12 cellular contexts compared by ENCODE assay signal in genomic region chr5:14281746-14282181, GRCh38.
DNase-seq lines count a peak whose midpoint lies in the region; ATAC-seq, FAIRE-seq and TF ChIP-seq lines count a peak whose summit lies in the region.
"Had no signal": no experiment of that assay in that cellular context is flagged by ENCODE, and none has a peak within 500 bp of the region (broad histone marks: within the 10 kb centered on the region; RNA-seq: fewer than 3 reads in every experiment).

No MANE protein-coding gene starts in this region.

- H3K4me1 Mint-ChIP-seq in activated T-cell treated with anti-CD3 and anti-CD28 coated beads, Interleukin-2, amount 50 U/mL, for 72 hours (ENCODE audit: low read depth): no peaks in the 10 kb centered on the region

- peaks cover 25% of the 10 kb centered on the region for H3K27me3 Mint-ChIP-seq in activated T-cell treated with anti-CD3 and anti-CD28 coated beads, Interleukin-2, amount 50 U/mL, for 72 hours (ENCODE audit: low read depth)

- no peak overlapping the region for H3K4me3 ChIP-seq in HEK293 (ENCODE audit: low read depth, low read length)

- CTCF ChIA-PET in HEK293 (lab: Yijun Ruan, JAX): interaction anchor here (4.4 kb wide), 1 partner anchor 12 kb away, joined by 28 read pairs; no protein-coding TSS in a partner anchor

- H3K4me3 Mint-ChIP-seq in activated T-cell treated with anti-CD3 and anti-CD28 coated beads, Interleukin-2, amount 50 U/mL, for 72 hours: no peak overlapping the region
- H3K4me3 Mint-ChIP-seq: endodermal cell had no signal

- peak; percentile 93 to 98 for ATAC-seq in activated T-cell treated with anti-CD3 and anti-CD28 coated beads, Interleukin-2, amount 50 U/mL, for 72 hours (replicated peaks in 1 of 2)
- ATAC-seq in HG03558 (IDR thresholded peaks at IDR 0.05; ENCODE audit: extremely low read depth, unreplicated experiment) (peak; percentile 55), GM18873 (IDR thresholded peaks at IDR 0.05; ENCODE audit: low FRiP score, unreplicated experiment) (no peak)

- no peak for TF ChIP-seq CTCF in HEK293 (tag by site-specific recombination; IDR thresholded peaks at IDR 0.05)

- H3K9me3 Mint-ChIP-seq in activated T-cell treated with anti-CD3 and anti-CD28 coated beads, Interleukin-2, amount 50 U/mL, for 72 hours: no peaks in the 10 kb centered on the region
- H3K9me3 Mint-ChIP-seq: endodermal cell had no signal

- no peak for FAIRE-seq in H54 (lab: Jason Lieb, UNC)
- FAIRE-seq: G401.6, HTR-8/SVneo had no signal

- H3K9me3 ChIP-seq in HEK293 (ENCODE audit: control insufficient read depth, insufficient read depth, low read depth, low read length): no peaks in the 10 kb centered on the region

- TF ChIP-seq POLR2A in H54 (IDR thresholded peaks at IDR 0.05; ENCODE audit: low read depth, low read length): no peak

- no peaks in the 10 kb centered on the region for H3K36me3 Mint-ChIP-seq in activated T-cell treated with anti-CD3 and anti-CD28 coated beads, Interleukin-2, amount 50 U/mL, for 72 hours (ENCODE audit: insufficient read depth in 2 of 2)

- H3K27ac Mint-ChIP-seq in activated T-cell treated with anti-CD3 and anti-CD28 coated beads, Interleukin-2, amount 50 U/mL, for 72 hours: no peak overlapping the region
- H3K27ac Mint-ChIP-seq: endodermal cell had no signal

- H3K27ac ChIP-seq in HEK293 (ENCODE audit: extremely low read depth, low read depth, low read length): no peak overlapping the region

- POLR2A ChIA-PET in HEK293 (lab: Yijun Ruan, JAX): no interaction called here

- peaks cover 0 to 13% of the 10 kb centered on the region in 2 experiments; a peak in 1 of 3 replicates for H3K36me3 ChIP-seq in HEK293 (ENCODE audit: control insufficient read depth in 2 of 2, insufficient read depth in 1 of 2, low read length in 2 of 2)

- no peaks in the 10 kb centered on the region for H3K4me1 ChIP-seq in HEK293 (ENCODE audit: control insufficient read depth, insufficient read depth, low read length)

- peak; percentile 31 to 47 for DNase-seq in activated T-cell treated with anti-CD3 and anti-CD28 coated beads, Interleukin-2, amount 50 U/mL, for 72 hours
- no peak for DNase-seq in activated T-cell treated with anti-CD3 and anti-CD28 coated beads, Interleukin-2, amount 50 U/mL, for 1 hour
- peak; percentile 43 for DNase-seq in stimulated activated CD8-positive, alpha-beta memory T cell treated with anti-CD3 and anti-CD28 coated beads, Interleukin-4, amount 100 ng/mL, for 48 hours
- DNase-seq in H54 (ENCODE audit: insufficient read length, low spot score) (no peak), occipital lobe (lab: John Stamatoyannopoulos, UW) (no peak)
- DNase-seq: endodermal cell, NCI-H2029 treated with DMSO at 0.1 percent for 48 hours had no signal

TF ChIP-seq in HEK293, 187 proteins besides CTCF, POLR2A, EP300 and RAD21:
- TF ChIP-seq ZBTB48 (tag by site-specific recombination; IDR thresholded peaks at IDR 0.05) (peak; percentile 21; the same call in 1 of the 2 replicates), ZBTB8A (tag by site-specific recombination; IDR thresholded peaks at IDR 0.05) (peak; percentile 41; the same call in 1 of the 2 replicates), ZNF558 (tag by site-specific recombination; IDR thresholded peaks at IDR 0.05) (no peak), ZNF610 (tag by site-specific recombination; IDR thresholded peaks at IDR 0.05; ENCODE audit: borderline replicate concordance) (no peak), ZNF677 (tag by site-specific recombination; IDR thresholded peaks at IDR 0.05) (peak; percentile 45; the same call in 1 of the 2 replicates)

Comparison
In these comparisons a context has a peak if more than half of its experiments do, and no peak if none do; other contexts are left out.
1. DNase-seq: peak in activated T-cell treated with anti-CD3 and anti-CD28 coated beads, Interleukin-2, amount 50 U/mL, for 72 hours (2 of 2) and stimulated activated CD8-positive, alpha-beta memory T cell treated with anti-CD3 and anti-CD28 coated beads, Interleukin-4, amount 100 ng/mL, for 48 hours (single experiment); none in activated T-cell treated with anti-CD3 and anti-CD28 coated beads, Interleukin-2, amount 50 U/mL, for 1 hour (single experiment), H54 (single experiment) and occipital lobe (single experiment).